ENCODE assay signal across 9 cellular contexts in the genomic region with DNA sequence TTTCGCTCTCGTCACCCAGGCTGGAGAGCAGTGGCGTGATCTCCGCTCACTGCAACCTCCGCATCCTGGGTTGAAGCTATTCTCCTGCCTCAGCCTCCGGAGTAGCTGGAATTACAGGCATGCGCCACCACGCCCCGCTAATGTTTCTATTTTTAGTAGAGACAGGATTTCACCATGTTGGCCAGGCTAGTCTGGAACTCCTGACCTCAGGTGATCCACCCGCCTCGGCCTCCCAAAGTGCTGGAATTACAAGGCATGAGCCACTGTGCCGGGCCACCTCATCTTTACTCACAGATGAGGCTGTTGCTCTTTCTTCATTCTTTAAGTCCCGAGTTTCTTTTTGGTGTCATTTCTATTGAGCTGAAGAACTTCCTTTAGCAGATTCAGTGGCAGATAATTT. TPM values are rescaled to one million over a fixed set of nuclear protein-coding genes. Genes with fewer than 3 reads are reported as not detected.
DNase-seq lines count a peak whose midpoint lies in the region; ATAC-seq and TF ChIP-seq lines count a peak whose summit lies in the region.
"Not testable (repeated sequence)": the region's sequence is repeated elsewhere in the genome, so short reads cannot be mapped to it uniquely, and the experiment has no call there.
"Had no signal": no experiment of that assay in that cellular context is flagged by ENCODE, and none has a peak within 500 bp of the region (broad histone marks: within the 10 kb centered on the region; RNA-seq: fewer than 3 reads in every experiment).

No MANE protein-coding gene starts in this region.

- peak; percentile 76 for DNase-seq in ELR (ENCODE audit: low read depth)
- peak; percentile 37 for DNase-seq in HFFc6
- peak; percentile 8 for DNase-seq in NCI-H226
- DNase-seq in RWPE2 (ENCODE audit: low spot score): peak; percentile 72
- peak; percentile 73 for DNase-seq in brain microvascular endothelial cell
- DNase-seq in fibroblast of mammary gland (ENCODE audit: low read depth): peak; percentile 56
- not testable (repeated sequence) for DNase-seq in osteoblast (ENCODE audit: insufficient read length, low spot score, missing footprints)

- peak; percentile 71 for ATAC-seq in RWPE2 (ENCODE audit: low read depth)

- H3K4me3 Mint-ChIP-seq in HFFc6: peak overlapping the region; percentile 64

- H3K79me2 ChIP-seq in ACC112 (ENCODE audit: control insufficient read depth, insufficient read depth, low read length, unreplicated experiment); osteoblast (ENCODE audit: insufficient read depth, low read length): not testable (repeated sequence)

- not testable (repeated sequence) for H3K4me3 ChIP-seq in ACC112 (ENCODE audit: low read depth, low read length); RWPE2 (ENCODE audit: severe bottlenecking); brain microvascular endothelial cell (ENCODE audit: low read depth, low read length); fibroblast of mammary gland (ENCODE audit: control insufficient read depth, low read depth, low read length); osteoblast (ENCODE audit: insufficient read depth, low read length)

- H3K36me3 Mint-ChIP-seq in HFFc6 (ENCODE audit: low read depth): not testable (repeated sequence)

- not testable (repeated sequence) for H3K27me3 Mint-ChIP-seq in HFFc6 (ENCODE audit: insufficient read depth)

- not testable (repeated sequence) for H3K36me3 ChIP-seq in ACC112 (ENCODE audit: insufficient read depth, low read length); RWPE2 (ENCODE audit: low read depth); brain microvascular endothelial cell (replicated peaks); osteoblast (ENCODE audit: insufficient read depth, low read length)

- H3K9me3 ChIP-seq in RWPE2 (ENCODE audit: severe bottlenecking); osteoblast (ENCODE audit: low read depth, low read length): not testable (repeated sequence)

- H3K4me2 ChIP-seq in osteoblast (ENCODE audit: insufficient read depth, low read length): peak overlapping the region; percentile 36

- H3K27ac Mint-ChIP-seq in HFFc6: peak overlapping the region; percentile 29; the same call in 1 of the 2 replicates

- not testable (repeated sequence) for H3K27me3 ChIP-seq in ACC112 (ENCODE audit: insufficient read depth, low read length); RWPE2 (ENCODE audit: insufficient read depth, poor library complexity, severe bottlenecking); brain microvascular endothelial cell (replicated peaks); osteoblast (ENCODE audit: insufficient read depth, low read length)

- H2AFZ ChIP-seq in ACC112 (ENCODE audit: low read length, unreplicated experiment): not testable (repeated sequence)
- H2AFZ ChIP-seq in osteoblast (ENCODE audit: low read length): peak overlapping the region; percentile 10

- H3K9me3 Mint-ChIP-seq in HFFc6: not testable (repeated sequence)

- H4K20me1 ChIP-seq in osteoblast (ENCODE audit: insufficient read depth, low read length): not testable (repeated sequence)

- in situ Hi-C loops in brain microvascular endothelial cell (cut with HindIII; ENCODE audit: low pct_ligation_motif_present, low sequenced_read_pairs): not testable (repeated sequence)

- H3K27ac ChIP-seq in ACC112 (ENCODE audit: low read depth, low read length): peak overlapping the region; percentile 68
- H3K27ac ChIP-seq in RWPE2 (ENCODE audit: poor library complexity, severe bottlenecking): peak overlapping the region; percentile 28
- peak overlapping the region; percentile 45 for H3K27ac ChIP-seq in brain microvascular endothelial cell
- H3K27ac ChIP-seq in osteoblast (ENCODE audit: low read depth, low read length): peak overlapping the region; percentile 52

- peaks cover 24% of the 10 kb centered on the region for H3K4me1 Mint-ChIP-seq in HFFc6 (ENCODE audit: low read depth)

- not testable (repeated sequence) for TF ChIP-seq CTCF in HFFc6 (IDR thresholded peaks at IDR 0.05); RWPE2 (IDR thresholded peaks at IDR 0.05; ENCODE audit: poor library complexity, severe bottlenecking); brain microvascular endothelial cell (IDR thresholded peaks at IDR 0.05; ENCODE audit: low read depth, low read length, missing control alignments); fibroblast of mammary gland (conservative IDR thresholded peaks at IDR 0.05; ENCODE audit: control insufficient read depth, insufficient read depth, low read depth, low read length); osteoblast (IDR thresholded peaks at IDR 0.05; ENCODE audit: extremely low read depth, low read depth, low read length)

- H3K4me1 ChIP-seq in ACC112 (ENCODE audit: control insufficient read depth, insufficient read depth, low read length, unreplicated experiment); osteoblast (ENCODE audit: insufficient read depth, low read length): not testable (repeated sequence)
- H3K4me1 ChIP-seq in RWPE2 (ENCODE audit: insufficient read depth, poor library complexity, severe bottlenecking): peaks cover 11% of the 10 kb centered on the region

RNA-seq across cellular contexts. Expression of a gene that starts 20.7 kb away (rescaled TPM):
- total RNA-seq in HFFc6 (2021; fragmentation: NEBNext Ultra II Directional; extraction: Animal tissue kit (Norgen Biotek cat#: 25700)): 10 to 100 TPM; 27.8 to 39.2 (median 34.6) TPM
- total RNA-seq in osteoblast: 17.1 and 19.9 TPM in 2 replicates

RNA-seq across cellular contexts. Expression of a gene that starts 28.7 kb away (rescaled TPM):
- total RNA-seq in HFFc6 (2021; fragmentation: NEBNext Ultra II Directional; extraction: Animal tissue kit (Norgen Biotek cat#: 25700)): 1 to 10 TPM in 4 of 6 experiments, not detected in 2; 1.1 to 2.1 (median 1.7) TPM
- total RNA-seq in osteoblast: not detected in 2 replicates
- total RNA-seq: CD4-positive, alpha-beta memory T cell had no signal

RNA-seq across cellular contexts. Expression of a gene that starts 35.2 kb away (rescaled TPM):
- total RNA-seq in HFFc6 (2021; fragmentation: NEBNext Ultra II Directional; extraction: Animal tissue kit (Norgen Biotek cat#: 25700)): under 1 TPM in 1 of 6 experiments, not detected in 5; 0.14 TPM
- under 0.01 TPM in 2 replicates for total RNA-seq in osteoblast
- total RNA-seq: CD4-positive, alpha-beta memory T cell had no signal

RNA-seq across cellular contexts. Expression of a gene that starts 51.9 kb away (rescaled TPM):
- under 1 TPM in 2 of 6 experiments, not detected in 4; 0.03 to 0.14 TPM for total RNA-seq in HFFc6 (2021; fragmentation: NEBNext Ultra II Directional; extraction: Animal tissue kit (Norgen Biotek cat#: 25700))
- under 0.01 TPM in 2 replicates for total RNA-seq in osteoblast
